Comparison of ENCODE assay signal across 26 cellular contexts in genomic region chr10:61564444-61564843, GRCh38.
"Had no signal": no experiment of that assay in that cellular context is flagged by ENCODE, and none has a peak within 500 bp of the region (broad histone marks: within the 10 kb centered on the region; RNA-seq: fewer than 3 reads in every experiment).

No MANE protein-coding gene starts in this region.

- H3K4me3 ChIP-seq: stomach, suprapubic skin, testis, thoracic aorta, thyroid gland, tibial artery, tibial nerve, transverse colon, upper lobe of left lung, upper lobe of right lung, uterus, vagina had no signal

- H3K27ac ChIP-seq: stomach, suprapubic skin, testis, thoracic aorta, thyroid gland, tibial artery, tibial nerve, transverse colon, upper lobe of left lung, upper lobe of right lung, uterus, vagina had no signal

- ATAC-seq: stimulated activated effector memory CD8-positive, alpha-beta T cell treated with anti-CD3 and anti-CD28 coated beads, Interleukin-12 subunit alpha, Interleukin-12 subunit beta, amount 100 ng/mL, for 72 hours; stimulated activated memory B cell treated with anti-CD40 and anti-IgM and Interleukin-4, amounts not matched to agents 10 μg/mL and 1 μg/mL and 100 μg/mL, for 72 hours; stimulated activated naive B cell treated with anti-CD40 and anti-IgM and Interleukin-4, amounts not matched to agents 10 μg/mL and 1 μg/mL and 100 μg/mL, for 72 hours; stimulated activated naive CD8-positive, alpha-beta T cell treated with anti-CD3 and anti-CD28 coated beads, Interleukin-15, amount 100 ng/mL, for 72 hours; stimulated activated naive CD8-positive, alpha-beta T cell treated with anti-CD3 and anti-CD28 coated beads, Interleukin-15, Interleukin-2, amounts not matched to agents 100 U/mL and 50 U/mL, for 24 hours; upper lobe of right lung had no signal

- H3K4me1 ChIP-seq: stomach, suprapubic skin, testis, thyroid gland, tibial artery, tibial nerve, transverse colon, upper lobe of left lung, upper lobe of right lung, uterus, vagina had no signal

- H3K36me3 ChIP-seq: stomach, suprapubic skin, thoracic aorta, thyroid gland, tibial artery, tibial nerve, transverse colon, upper lobe of left lung, upper lobe of right lung, uterus, vagina had no signal

- DNase-seq: stimulated activated CD4-positive, alpha-beta T cell treated with anti-CD3 and anti-CD28 coated beads, Interleukin-2, amount 100 ng/mL, for 48 hours; stimulated activated CD4-positive, alpha-beta T cell treated with anti-CD3 and anti-CD28 coated beads, Interleukin-4, amount 100 ng/mL, for 1 hour; stimulated activated CD4-positive, alpha-beta T cell treated with anti-CD3 and anti-CD28 coated beads, Interleukin-4, amount 100 ng/mL, for 24 hours; stimulated activated CD4-positive, alpha-beta T cell treated with anti-CD3 and anti-CD28 coated beads, Interleukin-4, amount 100 ng/mL, for 4 hours; stimulated activated CD8-positive, alpha-beta memory T cell treated with anti-CD3 and anti-CD28 coated beads, Interleukin-4, amount 100 ng/mL, for 48 hours; stimulated activated naive B cell treated with anti-CD40 and anti-IgM and Interleukin-4, amounts not matched to agents 10 μg/mL and 1 μg/mL and 100 μg/mL, for 72 hours; stimulated activated naive CD4-positive, alpha-beta T cell; stimulated activated naive CD4-positive, alpha-beta T cell treated with Interleukin-2 at 50 U/mL for 16 hours; stimulated activated naive CD8-positive, alpha-beta T cell treated with anti-CD3 and anti-CD28 coated beads, Interleukin-15, amount 100 ng/mL, for 72 hours; stimulated activated naive CD8-positive, alpha-beta T cell treated with anti-CD3 and anti-CD28 coated beads, Interleukin-15, Interleukin-2, amounts not matched to agents 100 U/mL and 50 U/mL, for 24 hours; stomach; substantia nigra; testis; thyroid gland; tibial artery; transverse colon; trophoblast cell; upper lobe of left lung; upper lobe of right lung; uterus had no signal

- H3K9me3 ChIP-seq: suprapubic skin, testis, thoracic aorta, thyroid gland, transverse colon, upper lobe of left lung, upper lobe of right lung, uterus, vagina had no signal

- H3K27me3 ChIP-seq: stomach, suprapubic skin, testis, thyroid gland, tibial artery, tibial nerve, transverse colon, upper lobe of left lung, upper lobe of right lung, uterus, vagina had no signal
